16 cellular contexts compared by ENCODE assay signal in the genomic region with DNA sequence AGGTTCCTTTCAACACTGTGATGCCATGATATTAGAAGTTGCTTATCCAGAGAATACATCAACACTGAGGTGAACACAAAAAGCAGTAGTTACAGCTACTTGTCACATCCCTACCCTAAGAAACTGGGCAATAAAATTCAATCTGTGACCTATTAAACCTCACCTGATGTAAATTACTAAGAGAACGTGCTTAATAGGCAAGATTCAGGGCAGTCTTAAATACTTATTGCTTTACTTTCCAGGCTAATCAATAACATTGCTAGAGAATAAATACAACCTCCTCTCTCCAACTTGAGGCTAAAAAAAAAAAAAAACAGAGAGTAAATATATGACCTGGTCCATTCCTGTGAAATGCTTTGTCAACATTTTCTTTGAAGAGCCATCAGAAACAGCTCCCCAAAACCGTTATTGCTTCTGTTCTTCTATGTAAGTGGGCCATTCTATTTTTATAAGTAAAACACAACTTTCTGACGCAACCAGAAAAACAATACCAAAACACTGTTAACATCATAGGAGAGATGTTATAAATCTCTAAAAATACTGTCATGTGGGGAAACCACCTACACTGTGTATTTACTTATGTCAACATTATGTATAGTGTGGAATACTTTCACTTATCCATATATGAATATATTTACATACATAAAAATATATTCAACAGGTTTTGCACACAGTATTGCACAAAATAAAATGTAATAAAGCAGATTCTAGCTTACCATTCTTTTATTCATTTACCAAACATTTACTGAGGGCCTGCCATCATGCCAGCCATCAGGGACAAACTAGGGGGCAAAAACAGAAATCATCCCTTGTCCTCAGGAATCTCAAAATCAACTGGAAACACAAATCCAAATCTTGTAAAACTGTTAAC. TPM values are rescaled to one million over a fixed set of nuclear protein-coding genes. Genes with fewer than 3 reads are reported as not detected.
A peak's percentile ranks its signal among the peaks of the same experiment; 100 is the strongest.
DNase-seq lines count a peak whose midpoint lies in the region; ATAC-seq, FAIRE-seq and TF ChIP-seq lines count a peak whose summit lies in the region.
"Had no signal": no experiment of that assay in that cellular context is flagged by ENCODE, and none has a peak within 500 bp of the region (broad histone marks: within the 10 kb centered on the region; RNA-seq: fewer than 3 reads in every experiment).

No MANE protein-coding gene starts in this region.

- H3K27ac ChIP-seq in A673 (ENCODE audit: low read depth, low read length, poor library complexity, severe bottlenecking) (no peak overlapping the region), PC-3 (ENCODE audit: low read length) (no peak overlapping the region), HepG2 (ENCODE audit: extremely low read length, insufficient read depth, low read length) (no peak overlapping the region), adrenal gland (no peak overlapping the region)
- H3K27ac ChIP-seq: colonic mucosa, epithelial cell of prostate had no signal

- WGBS in HepG2 (ENCODE audit: low lambda C conversion rate), result 39% methylated on average over 3 of the region's 3 CpGs
- 78 to 87% (median 83%) methylated on average over 3 of the region's 3 CpGs for WGBS in adrenal gland, 4 donors

- TF ChIP-seq RAD21 in HepG2 (CRISPR knock-in tag; IDR thresholded peaks at IDR 0.05), result no peak

- H3K9me3 ChIP-seq in A673 (ENCODE audit: low read depth, low read length, poor library complexity, severe bottlenecking) (no peaks in the 10 kb centered on the region), PC-3 (ENCODE audit: low read length) (no peaks in the 10 kb centered on the region), HepG2 (ENCODE audit: low read length) (no peaks in the 10 kb centered on the region), adrenal gland (replicated peaks in 1 of 3) (no peaks in the 10 kb centered on the region)
- H3K9me3 ChIP-seq: colonic mucosa, tibial artery had no signal

- POLR2A ChIA-PET in A673 (lab: Charles Lee; ENCODE audit: low non-redundant PET), result no interaction called here
- POLR2A ChIA-PET in PC-3 (lab: Charles Lee; ENCODE audit: unreplicated experiment), result no interaction called here
- POLR2A ChIA-PET in HepG2 (lab: Yijun Ruan, JAX), result interaction anchor here (0.6 to 1.1 kb wide), 3 partner anchors 10 to 104 kb away, joined by 3 to 4 read pairs (median 4); no protein-coding TSS in a partner anchor

- in situ Hi-C loops in HepG2 (cut with HindIII; ENCODE audit: extremely low pct_ligation_motif_present, low pct_unique_long_range_greater_than_20kb), result no loop called here

- H3K4me1 ChIP-seq in A673 (ENCODE audit: insufficient read depth, low read length, poor library complexity, severe bottlenecking), result peaks cover 10% of the 10 kb centered on the region
- peaks cover 31% of the 10 kb centered on the region for H3K4me1 ChIP-seq in PC-3 (ENCODE audit: insufficient read depth, low read length)
- peaks cover 35% of the 10 kb centered on the region for H3K4me1 ChIP-seq in HepG2 (ENCODE audit: insufficient read depth, low read length)
- peaks cover 16 to 42% of the 10 kb centered on the region in 2 donors for H3K4me1 ChIP-seq in adrenal gland (replicated peaks in 1 of 2)

- H3K9ac ChIP-seq in PC-3 (ENCODE audit: low read length), result no peak overlapping the region
- H3K9ac ChIP-seq in HepG2 (ENCODE audit: insufficient read depth, low read depth, low read length), result no peak overlapping the region

- TF ChIP-seq EP300 in HepG2 (IDR thresholded peaks at IDR 0.05; ENCODE audit: low read depth in 2 of 2, low read length in 2 of 2) (no peak), HepG2 (CRISPR knock-in tag; IDR thresholded peaks at IDR 0.05; ENCODE audit: borderline replicate concordance) (no peak)

- H3K36me3 ChIP-seq in A673 (ENCODE audit: insufficient read depth, low read length, poor library complexity, severe bottlenecking) (peaks cover 29% of the 10 kb centered on the region), PC-3 (ENCODE audit: low read depth, low read length) (peaks cover 19% of the 10 kb centered on the region), HepG2 (replicated peaks in 1 of 2; ENCODE audit: control insufficient read depth in 1 of 2, insufficient read depth in 2 of 2, low read length in 2 of 2) (peaks cover 1 to 15% of the 10 kb centered on the region in 2 experiments; a peak in 1 of 5 replicates), adrenal gland (replicated peaks in 1 of 2) (peaks cover 0 to 11% of the 10 kb centered on the region in 2 donors)
- H3K36me3 ChIP-seq: colonic mucosa had no signal

- TF ChIP-seq CTCF in A673 (conservative IDR thresholded peaks at IDR 0.05; ENCODE audit: low read depth, low read length), result no peak
- TF ChIP-seq CTCF in PC-3 (conservative IDR thresholded peaks at IDR 0.05; ENCODE audit: low read depth, low read length), result no peak
- TF ChIP-seq CTCF in HepG2 (CRISPR knock-in tag; IDR thresholded peaks at IDR 0.05), result no peak
- TF ChIP-seq CTCF in adrenal gland (IDR thresholded peaks at IDR 0.05), result no peak

- H3K27me3 ChIP-seq in A673 (replicated peaks; ENCODE audit: insufficient read depth, low read depth, low read length, poor library complexity) (no peaks in the 10 kb centered on the region), PC-3 (ENCODE audit: low read length) (no peaks in the 10 kb centered on the region), HepG2 (ENCODE audit: control insufficient read depth in 1 of 2, insufficient read depth in 2 of 2, low read length in 2 of 2) (no peaks in the 10 kb centered on the region; a peak in 1 of 5 replicates), adrenal gland (no peaks in the 10 kb centered on the region)
- H3K27me3 ChIP-seq: colonic mucosa, tibial artery had no signal

- intact Hi-C loops in A673 (cut with micrococcal nuclease; ENCODE audit: unreplicated experiment), result loop anchor here (10.0 kb wide), 1 partner anchor 321 kb away; no protein-coding TSS in a partner anchor
- intact Hi-C loops in PC-3 (cut with micrococcal nuclease), result no loop called here
- intact Hi-C loops in HepG2 (cut with micrococcal nuclease; ENCODE audit: unreplicated experiment), result no loop called here
- intact Hi-C loops in adrenal gland (cut with DNase I), result no loop called here

- no peaks in the 10 kb centered on the region for H3F3A ChIP-seq in PC-3 (ENCODE audit: low read length, unreplicated experiment)

- H3K79me2 ChIP-seq in PC-3 (ENCODE audit: low read length), result peaks cover 61% of the 10 kb centered on the region
- peaks cover 56% of the 10 kb centered on the region for H3K79me2 ChIP-seq in HepG2 (ENCODE audit: insufficient read depth, low read length)

- H3K4me2 ChIP-seq in PC-3 (ENCODE audit: low read length), result peak overlapping the region; percentile 95; the same call in 1 of the 2 replicates
- H3K4me2 ChIP-seq in HepG2 (ENCODE audit: low read depth, low read length), result peak overlapping the region; percentile 76

- BruUV-seq in A673 (replicated peaks; lab: Mats Ljungman, UMichigan) (no TSS peak), PC-3 (replicated peaks; lab: Mats Ljungman, UMichigan) (no TSS peak), HepG2 (replicated peaks; lab: Mats Ljungman, UMichigan) (no TSS peak)

- H4K20me1 ChIP-seq in PC-3 (ENCODE audit: low read length) (peaks cover 21% of the 10 kb centered on the region), HepG2 (ENCODE audit: insufficient read depth, low read length) (peaks cover 23% of the 10 kb centered on the region)

- CTCF ChIA-PET in A673 (lab: Charles Lee), result no interaction called here
- CTCF ChIA-PET in PC-3 (lab: Charles Lee), result no interaction called here
- CTCF ChIA-PET in HepG2 (lab: Yijun Ruan, JAX; ENCODE audit: low intra/inter-chr PET ratio, low total read pairs), result no interaction called here

- ATAC-seq in GM21360 (IDR thresholded peaks at IDR 0.05; ENCODE audit: unreplicated experiment), result peak; percentile 23
- no peak for ATAC-seq in PC-3
- ATAC-seq in HepG2, result peak; percentile 1; the same call in 1 of the 3 replicates
- no peak for ATAC-seq in HG03045 (IDR thresholded peaks at IDR 0.05; ENCODE audit: unreplicated experiment)

- H3K9me2 ChIP-seq in PC-3 (replicated peaks; ENCODE audit: low read length), result no peaks in the 10 kb centered on the region

- TF ChIP-seq POLR2A in HepG2 (IDR thresholded peaks at IDR 0.05; ENCODE audit: insufficient read depth in 1 of 2, low read depth in 2 of 2, low read length in 2 of 2), result no peak
- TF ChIP-seq POLR2A in adrenal gland (IDR thresholded peaks at IDR 0.05), result no peak

- H2AFZ ChIP-seq in PC-3 (ENCODE audit: low read length) (no peak overlapping the region), HepG2 (ENCODE audit: low read length) (no peak overlapping the region)

- H3K4me3 ChIP-seq in A673 (ENCODE audit: low read depth, low read length, poor library complexity, severe bottlenecking), result peak overlapping the region; percentile 87
- H3K4me3 ChIP-seq in PC-3 (ENCODE audit: low read length), result peak overlapping the region; percentile 91; the same call in 1 of the 2 replicates
- peak overlapping the region in 1 of 3 experiments; percentile 23; a peak in 2 of 6 replicates for H3K4me3 ChIP-seq in HepG2 (replicated peaks in 1 of 3; ENCODE audit: insufficient read depth in 1 of 3, low read depth in 2 of 3, low read length in 3 of 3)
- no peak overlapping the region for H3K4me3 ChIP-seq in adrenal gland
- H3K4me3 ChIP-seq: colonic mucosa, tibial artery had no signal

- FAIRE-seq in HepG2 (lab: Jason Lieb, UNC), result no peak

- DNase-seq in A673 (ENCODE audit: low spot score) (no peak), PC-3 (no peak), HepG2 (ENCODE audit: low spot score) (no peak), adrenal gland (no peak), DMS79 treated with DMSO at 0.1 percent for 48 hours (lab: John Stamatoyannopoulos, UW) (no peak), dermis blood vessel endothelial cell (no peak)
- DNase-seq: colonic mucosa; immature natural killer cell; NCI-H187 treated with DMSO at 0.1 percent for 48 hours; RPMI8226; stimulated activated CD4-positive, alpha-beta T cell treated with anti-CD3 and anti-CD28 coated beads, Interleukin-4, amount 100 ng/mL, for 24 hours; T-helper 1 cell; tibial artery had no signal

RNA-seq across cellular contexts. Expression of a gene that starts 2.7 kb away (rescaled TPM):
- total RNA-seq in A673 (2021) (17.9 and 23.0 TPM in 2 replicates), PC-3 (2014; rRNA removed) (12.7 and 14.9 TPM in 2 replicates), HepG2 (2016; rRNA removed; fragmentation: Illumina TruSeq; extraction: Trizol) (8.0 and 10.5 TPM in 2 replicates), adrenal gland (10 to 100 TPM; 11.2 to 20.1 (median 15.1) TPM), dermis blood vessel endothelial cell (6.0 and 6.8 TPM in 2 replicates)
- 6.8 and 7.5 TPM in 2 replicates for total RNA-seq in HepG2 (2016; cell fraction: cytosol; rRNA removed; fragmentation: Illumina TruSeq; extraction: Trizol; ENCODE audit: low read depth)
- 8.5 and 11.2 TPM in 2 replicates for total RNA-seq in HepG2 (2016; cell fraction: insoluble cytoplasmic fraction; rRNA removed; fragmentation: Illumina TruSeq; extraction: Trizol)
- total RNA-seq in HepG2 (2016; cell fraction: membrane; rRNA removed; fragmentation: Illumina TruSeq; extraction: Trizol), result 5.0 and 6.3 TPM in 2 replicates
- 6.0 and 7.0 TPM in 2 replicates for total RNA-seq in HepG2 (2016; cell fraction: nucleus; rRNA removed; fragmentation: Illumina TruSeq; extraction: Trizol)
- polyA plus RNA-seq in HepG2 (2011; rRNA removed) (4.3 and 4.5 TPM in 2 replicates), adrenal gland (10 to 100 TPM in 1 of 3 donors, 1 to 10 TPM in 2; 6.7 to 31.4 (median 8.0) TPM)
- polyA plus RNA-seq in HepG2 (2011; cell fraction: cytosol; rRNA removed), result 2.3 and 4.0 TPM in 2 replicates
- polyA plus RNA-seq in HepG2 (2011; cell fraction: nucleus; rRNA removed), result 1.8 and 3.5 TPM in 2 replicates
- polyA plus RNA-seq in HepG2 (2012), result 6.4 and 6.7 TPM in 2 replicates
- polyA plus RNA-seq in HepG2 (2016; cell fraction: cytosol; fragmentation: Illumina TruSeq; extraction: Trizol; ENCODE audit: low read depth), result 1.1 TPM in 2 replicates
- polyA plus RNA-seq in HepG2 (2016; cell fraction: insoluble cytoplasmic fraction; fragmentation: Illumina TruSeq; extraction: Trizol; ENCODE audit: low read depth), result 10.4 and 12.6 TPM in 2 replicates
- 2.2 and 3.1 TPM in 2 replicates for polyA plus RNA-seq in HepG2 (2016; cell fraction: membrane; fragmentation: Illumina TruSeq; extraction: Trizol; ENCODE audit: low read depth)
- 7.0 and 7.8 TPM in 2 replicates for polyA plus RNA-seq in HepG2 (2016; cell fraction: nucleus; fragmentation: Illumina TruSeq; extraction: Trizol; ENCODE audit: insufficient read depth, low read depth)
- polyA minus RNA-seq in HepG2 (2011; rRNA and poly(A)+ RNA removed; ENCODE audit: low replicate concordance), result 2.0 and 2.2 TPM in 2 replicates
- polyA minus RNA-seq in HepG2 (2011; cell fraction: cytosol; rRNA and poly(A)+ RNA removed), result 4.0 and 6.2 TPM in 2 replicates
- 12.7 and 14.3 TPM in 2 replicates for polyA minus RNA-seq in HepG2 (2011; cell fraction: nucleus; rRNA and poly(A)+ RNA removed)

RNA-seq across cellular contexts. Expression of a gene that starts 2.8 kb away (rescaled TPM):
- 1,911 and 1,939 TPM in 2 replicates for total RNA-seq in A673 (2021)
- total RNA-seq in PC-3 (2014; rRNA removed), result 1,500 and 1,904 TPM in 2 replicates
- total RNA-seq in HepG2 (2016; rRNA removed; fragmentation: Illumina TruSeq; extraction: Trizol), result 1,297 and 1,763 TPM in 2 replicates
- total RNA-seq in HepG2 (2016; cell fraction: cytosol; rRNA removed; fragmentation: Illumina TruSeq; extraction: Trizol; ENCODE audit: low read depth), result 1,586 and 1,699 TPM in 2 replicates
- 1,351 and 1,926 TPM in 2 replicates for total RNA-seq in HepG2 (2016; cell fraction: insoluble cytoplasmic fraction; rRNA removed; fragmentation: Illumina TruSeq; extraction: Trizol)
- total RNA-seq in HepG2 (2016; cell fraction: membrane; rRNA removed; fragmentation: Illumina TruSeq; extraction: Trizol), result 3,254 and 3,418 TPM in 2 replicates
- 503 TPM in 2 replicates for total RNA-seq in HepG2 (2016; cell fraction: nucleus; rRNA removed; fragmentation: Illumina TruSeq; extraction: Trizol)
- polyA plus RNA-seq in HepG2 (2011; rRNA removed), result 3,693 and 3,955 TPM in 2 replicates
- 6,013 and 6,757 TPM in 2 replicates for polyA plus RNA-seq in HepG2 (2011; cell fraction: cytosol; rRNA removed)
- polyA plus RNA-seq in HepG2 (2011; cell fraction: nucleus; rRNA removed), result 1,196 and 1,371 TPM in 2 replicates
- 2,819 and 3,574 TPM in 2 replicates for polyA plus RNA-seq in HepG2 (2012)
- polyA plus RNA-seq in HepG2 (2016; cell fraction: cytosol; fragmentation: Illumina TruSeq; extraction: Trizol; ENCODE audit: low read depth), result 3,375 and 3,723 TPM in 2 replicates
- 2,788 and 2,868 TPM in 2 replicates for polyA plus RNA-seq in HepG2 (2016; cell fraction: insoluble cytoplasmic fraction; fragmentation: Illumina TruSeq; extraction: Trizol; ENCODE audit: low read depth)
- polyA plus RNA-seq in HepG2 (2016; cell fraction: membrane; fragmentation: Illumina TruSeq; extraction: Trizol; ENCODE audit: low read depth), result 4,974 and 5,217 TPM in 2 replicates
- polyA plus RNA-seq in HepG2 (2016; cell fraction: nucleus; fragmentation: Illumina TruSeq; extraction: Trizol; ENCODE audit: insufficient read depth, low read depth), result 1,295 and 1,318 TPM in 2 replicates
- polyA minus RNA-seq in HepG2 (2011; rRNA and poly(A)+ RNA removed; ENCODE audit: low replicate concordance), result 1,424 and 2,177 TPM in 2 replicates
- polyA minus RNA-seq in HepG2 (2011; cell fraction: cytosol; rRNA and poly(A)+ RNA removed), result 848 and 1,008 TPM in 2 replicates
- polyA minus RNA-seq in HepG2 (2011; cell fraction: nucleus; rRNA and poly(A)+ RNA removed), result 296 and 376 TPM in 2 replicates
- 1,000 to 10,000 TPM in 7 of 8 donors, 100 to 1,000 TPM in 1; 760 to 2,308 (median 1,655) TPM for total RNA-seq in adrenal gland
- polyA plus RNA-seq in adrenal gland, result 1,000 to 10,000 TPM; 1,857 to 3,034 (median 1,896) TPM
- 1,782 and 3,418 TPM in 2 replicates for total RNA-seq in dermis blood vessel endothelial cell

RNA-seq across cellular contexts. Expression of a gene that starts 31.0 kb away (rescaled TPM):
- 8.7 and 9.2 TPM in 2 replicates for total RNA-seq in A673 (2021)
- 24.7 and 24.8 TPM in 2 replicates for total RNA-seq in PC-3 (2014; rRNA removed)
- 8.1 and 14.3 TPM in 2 replicates for total RNA-seq in HepG2 (2016; rRNA removed; fragmentation: Illumina TruSeq; extraction: Trizol)
- 3.8 and 4.4 TPM in 2 replicates for total RNA-seq in HepG2 (2016; cell fraction: cytosol; rRNA removed; fragmentation: Illumina TruSeq; extraction: Trizol; ENCODE audit: low read depth)
- total RNA-seq in HepG2 (2016; cell fraction: insoluble cytoplasmic fraction; rRNA removed; fragmentation: Illumina TruSeq; extraction: Trizol), result 10.2 and 12.5 TPM in 2 replicates
- total RNA-seq in HepG2 (2016; cell fraction: membrane; rRNA removed; fragmentation: Illumina TruSeq; extraction: Trizol), result 8.8 and 9.8 TPM in 2 replicates
- 9.6 and 11.0 TPM in 2 replicates for total RNA-seq in HepG2 (2016; cell fraction: nucleus; rRNA removed; fragmentation: Illumina TruSeq; extraction: Trizol)
- polyA plus RNA-seq in HepG2 (2011; rRNA removed), result 5.3 TPM in 2 replicates
- polyA plus RNA-seq in HepG2 (2011; cell fraction: cytosol; rRNA removed), result 2.6 and 4.6 TPM in 2 replicates
- polyA plus RNA-seq in HepG2 (2011; cell fraction: nucleus; rRNA removed), result 2.9 and 3.5 TPM in 2 replicates
- polyA plus RNA-seq in HepG2 (2012), result 11.8 and 12.0 TPM in 2 replicates
- 0.38 and 0.43 TPM in 2 replicates for polyA plus RNA-seq in HepG2 (2016; cell fraction: cytosol; fragmentation: Illumina TruSeq; extraction: Trizol; ENCODE audit: low read depth)
- 7.2 and 7.4 TPM in 2 replicates for polyA plus RNA-seq in HepG2 (2016; cell fraction: insoluble cytoplasmic fraction; fragmentation: Illumina TruSeq; extraction: Trizol; ENCODE audit: low read depth)
- 2.1 and 2.3 TPM in 2 replicates for polyA plus RNA-seq in HepG2 (2016; cell fraction: membrane; fragmentation: Illumina TruSeq; extraction: Trizol; ENCODE audit: low read depth)
- 5.6 and 5.9 TPM in 2 replicates for polyA plus RNA-seq in HepG2 (2016; cell fraction: nucleus; fragmentation: Illumina TruSeq; extraction: Trizol; ENCODE audit: insufficient read depth, low read depth)
- 6.0 and 17.2 TPM in 2 replicates for polyA minus RNA-seq in HepG2 (2011; rRNA and poly(A)+ RNA removed; ENCODE audit: low replicate concordance)
- 11.6 and 16.5 TPM in 2 replicates for polyA minus RNA-seq in HepG2 (2011; cell fraction: cytosol; rRNA and poly(A)+ RNA removed)
- 26.5 and 29.6 TPM in 2 replicates for polyA minus RNA-seq in HepG2 (2011; cell fraction: nucleus; rRNA and poly(A)+ RNA removed)
- total RNA-seq in adrenal gland, result 10 to 100 TPM; 25.2 to 43.4 (median 37.7) TPM
- polyA plus RNA-seq in adrenal gland, result 10 to 100 TPM in 2 of 3 donors, 1 to 10 TPM in 1; 8.7 to 28.1 (median 13.4) TPM
- total RNA-seq in dermis blood vessel endothelial cell, result 46.3 and 50.5 TPM in 2 replicates

Comparison
In these comparisons a context has a peak if more than half of its experiments do, and no peak if none do; other contexts are left out.
1. H3K4me3 ChIP-seq: peak in A673 (single experiment) and PC-3 (single experiment); none in adrenal gland (0 of 4).
2. ATAC-seq: peak in GM21360 (single experiment) and HepG2 (single experiment); none in PC-3 (single experiment) and HG03045 (single experiment).